11 cellular contexts compared by ENCODE assay signal in the genomic region with DNA sequence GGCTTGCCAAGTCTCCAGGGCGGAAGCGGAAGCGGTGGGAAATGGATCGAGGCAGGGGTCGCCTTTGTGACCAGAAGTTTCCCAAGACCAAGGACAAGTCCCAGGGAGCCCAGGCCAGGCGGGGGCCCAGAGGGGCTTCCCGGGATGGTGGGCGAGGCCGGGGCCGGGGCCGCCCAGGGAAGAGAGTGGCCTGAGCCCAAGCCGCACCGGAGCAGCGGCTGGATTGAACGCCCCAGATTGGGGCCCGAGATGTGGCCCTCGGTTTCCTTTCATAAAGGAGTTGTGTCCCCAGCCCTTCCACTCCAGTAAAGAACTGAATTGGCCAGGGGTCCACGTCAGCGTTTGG. TPM values are rescaled to one million over a fixed set of nuclear protein-coding genes. Genes with fewer than 3 reads are reported as not detected.
A peak's percentile ranks its signal among the peaks of the same experiment; 100 is the strongest.
DNase-seq lines count a peak whose midpoint lies in the region; ATAC-seq and TF ChIP-seq lines count a peak whose summit lies in the region.
"Had no signal": no experiment of that assay in that cellular context is flagged by ENCODE, and none has a peak within 500 bp of the region (broad histone marks: within the 10 kb centered on the region; RNA-seq: fewer than 3 reads in every experiment).

No MANE protein-coding gene starts in this region.

- no peak overlapping the region for H3K18ac ChIP-seq in neuronal stem cell (ENCODE audit: low read length)

- H3K36me3 ChIP-seq in neuronal stem cell (replicated peaks in 1 of 2; ENCODE audit: control insufficient read depth in 2 of 2, insufficient read depth in 2 of 2, low read length in 2 of 2) = peaks cover 56 to 79% of the 10 kb centered on the region in 2 donors

- H2AK5ac ChIP-seq in neuronal stem cell (ENCODE audit: low read depth, low read length) = no peak overlapping the region

- TF ChIP-seq CTCF in activated CD8-positive, alpha-beta T cell treated with anti-CD3 and anti-CD28 coated beads for 36 hours (IDR thresholded peaks at IDR 0.05) = no peak

- H3K9me3 Mint-ChIP-seq in activated T-cell treated with anti-CD3 and anti-CD28 coated beads, Interleukin-2, amount 50 U/mL, for 24 hours = no peaks in the 10 kb centered on the region
- no peaks in the 10 kb centered on the region for H3K9me3 Mint-ChIP-seq in activated CD8-positive, alpha-beta T cell treated with anti-CD3 and anti-CD28 coated beads for 36 hours

- H2BK120ac ChIP-seq in neuronal stem cell (ENCODE audit: low read depth, low read length) = no peak overlapping the region

- POLR2A ChIA-PET in activated CD8-positive, alpha-beta T cell treated with anti-CD3 and anti-CD28 coated beads for 36 hours (lab: Charles Lee) = interaction anchor here (0.9 to 27.0 kb wide), 4 partner anchors 4 to 83 kb away, joined by 3 to 521 read pairs (median 262); partner anchors contain the start of genes ANGPTL6, EIF3G, P2RY11 and PPAN

- H3K4me1 Mint-ChIP-seq in activated T-cell treated with anti-CD3 and anti-CD28 coated beads, Interleukin-2, amount 50 U/mL, for 24 hours (ENCODE audit: low read depth) = peaks cover 76% of the 10 kb centered on the region
- H3K4me1 Mint-ChIP-seq in activated CD8-positive, alpha-beta T cell treated with anti-CD3 and anti-CD28 coated beads for 36 hours (ENCODE audit: low read depth) = peaks cover 57% of the 10 kb centered on the region

- DNase-seq in activated T-cell treated with anti-CD3 and anti-CD28 coated beads, Interleukin-2, amount 50 U/mL, for 24 hours = no peak
- no peak for DNase-seq in activated T-cell treated with anti-CD3 and anti-CD28 coated beads for 4 hours
- no peak for DNase-seq in activated CD8-positive, alpha-beta T cell treated with anti-CD3 and anti-CD28 coated beads for 36 hours
- DNase-seq in neuronal stem cell (ENCODE audit: low spot score) = no peak
- no peak for DNase-seq in NCI-H1694 (lab: John Stamatoyannopoulos, UW)
- no peak for DNase-seq in NCI-H146 (lab: John Stamatoyannopoulos, UW)
- DNase-seq: NCI-H1048; NCI-H345; stimulated activated CD4-positive, alpha-beta T cell treated with anti-CD3 and anti-CD28 coated beads, Interleukin-12 subunit alpha, Interleukin-12 subunit beta, amount 100 ng/mL, for 4 hours had no signal

- no peak overlapping the region for H2BK12ac ChIP-seq in neuronal stem cell (ENCODE audit: low read length)

- H3K36me3 Mint-ChIP-seq in activated T-cell treated with anti-CD3 and anti-CD28 coated beads, Interleukin-2, amount 50 U/mL, for 24 hours (ENCODE audit: low read depth) = peaks cover 93% of the 10 kb centered on the region
- peaks cover 76% of the 10 kb centered on the region for H3K36me3 Mint-ChIP-seq in activated CD8-positive, alpha-beta T cell treated with anti-CD3 and anti-CD28 coated beads for 36 hours (ENCODE audit: low read depth)

- H3K4me3 Mint-ChIP-seq in activated T-cell treated with anti-CD3 and anti-CD28 coated beads, Interleukin-2, amount 50 U/mL, for 24 hours = peak overlapping the region; percentile 94
- peak overlapping the region; percentile 97 for H3K4me3 Mint-ChIP-seq in activated CD8-positive, alpha-beta T cell treated with anti-CD3 and anti-CD28 coated beads for 36 hours

- H3K4ac ChIP-seq in neuronal stem cell (ENCODE audit: low read length) = no peak overlapping the region

- intact Hi-C loops in activated CD8-positive, alpha-beta T cell treated with anti-CD3 and anti-CD28 coated beads for 36 hours (cut with micrococcal nuclease) = no loop called here

- no peak overlapping the region for H2BK15ac ChIP-seq in neuronal stem cell (ENCODE audit: low read length)

- H3K79me1 ChIP-seq in neuronal stem cell (ENCODE audit: low read depth, low read length) = peaks cover 22% of the 10 kb centered on the region

- H3K4me1 ChIP-seq in neuronal stem cell (ENCODE audit: control insufficient read depth in 2 of 2, insufficient read depth in 1 of 2, low read depth in 1 of 2, low read length in 2 of 2) = peaks cover 4 to 6% of the 10 kb centered on the region in 2 donors

- peak overlapping the region; percentile 43 for H3K23ac ChIP-seq in neuronal stem cell (ENCODE audit: low read depth, low read length, poor library complexity)

- no peaks in the 10 kb centered on the region for H3K9me3 ChIP-seq in neuronal stem cell (replicated peaks in 1 of 2; ENCODE audit: control insufficient read depth in 2 of 2, insufficient read depth in 1 of 2, low read depth in 1 of 2, low read length in 2 of 2)
- H3K9me3 ChIP-seq: HAP-1, left lung had no signal

- H3K27ac Mint-ChIP-seq in activated T-cell treated with anti-CD3 and anti-CD28 coated beads, Interleukin-2, amount 50 U/mL, for 24 hours = peak overlapping the region; percentile 97
- peak overlapping the region; percentile 97 for H3K27ac Mint-ChIP-seq in activated CD8-positive, alpha-beta T cell treated with anti-CD3 and anti-CD28 coated beads for 36 hours

- H3K9ac ChIP-seq in neuronal stem cell (ENCODE audit: low read depth, low read length, poor library complexity) = no peak overlapping the region

- no peak overlapping the region for H4K91ac ChIP-seq in neuronal stem cell (ENCODE audit: low read depth, low read length, poor library complexity)

- H3K27me3 Mint-ChIP-seq in activated T-cell treated with anti-CD3 and anti-CD28 coated beads, Interleukin-2, amount 50 U/mL, for 24 hours = no peaks in the 10 kb centered on the region
- H3K27me3 Mint-ChIP-seq in activated CD8-positive, alpha-beta T cell treated with anti-CD3 and anti-CD28 coated beads for 36 hours = no peaks in the 10 kb centered on the region

- no peak overlapping the region for H3K14ac ChIP-seq in neuronal stem cell (ENCODE audit: low read length)

- no peak overlapping the region for H2AFZ ChIP-seq in neuronal stem cell (ENCODE audit: low read length)

- no peak overlapping the region for H2BK5ac ChIP-seq in neuronal stem cell (ENCODE audit: low read length)

- no CpG with 5 or more reads among the region's 19 CpGs for WGBS in neuronal stem cell (ENCODE audit: extremely low coverage in 2 of 2, insufficient read length in 2 of 2, insufficient replicate concordance in 1 of 2), 2 donors

- CTCF ChIA-PET in activated CD8-positive, alpha-beta T cell treated with anti-CD3 and anti-CD28 coated beads for 36 hours (lab: Charles Lee) = interaction anchor here (0.8 to 8.9 kb wide), 4 partner anchors 10 to 37 kb away, joined by 3 to 128 read pairs (median 23); partner anchors contain the start of gene ANGPTL6

- no peaks in the 10 kb centered on the region for H3K27me3 ChIP-seq in neuronal stem cell (ENCODE audit: control insufficient read depth in 3 of 3, insufficient read depth in 3 of 3, low read depth in 1 of 3, low read length in 3 of 3)
- H3K27me3 ChIP-seq: left lung had no signal

- no peak for ATAC-seq in activated CD8-positive, alpha-beta T cell treated with anti-CD3 and anti-CD28 coated beads for 36 hours

- no peak overlapping the region for H3K4me3 ChIP-seq in neuronal stem cell (ENCODE audit: low read length in 2 of 2)
- H3K4me3 ChIP-seq: HAP-1 had no signal

- H3K27ac ChIP-seq in neuronal stem cell (replicated peaks; ENCODE audit: low read length) = no peak overlapping the region

- H3K4me2 ChIP-seq in neuronal stem cell (ENCODE audit: insufficient read depth, low read length, poor library complexity, severe bottlenecking) = no peak overlapping the region

- no peak overlapping the region for H4K8ac ChIP-seq in neuronal stem cell (ENCODE audit: low read depth, low read length)

RNA-seq across cellular contexts. Expression of gene P2RY11, which starts 0.5 kb away (rescaled TPM):
- total RNA-seq in activated CD8-positive, alpha-beta T cell treated with anti-CD3 and anti-CD28 coated beads for 36 hours = 10 to 100 TPM; 59.0 to 62.1 TPM
- 4.2 TPM for polyA plus RNA-seq in neuronal stem cell (2013, experiment 1 of 2)
- 3.9 TPM for polyA plus RNA-seq in neuronal stem cell (2013, experiment 2 of 2)

RNA-seq across cellular contexts. Expression of gene PPAN, which starts 4.8 kb away (rescaled TPM):
- 100 to 1,000 TPM; 165 to 171 TPM for total RNA-seq in activated CD8-positive, alpha-beta T cell treated with anti-CD3 and anti-CD28 coated beads for 36 hours
- polyA plus RNA-seq in neuronal stem cell (2013, experiment 1 of 2) = 16.9 TPM
- 18.4 TPM for polyA plus RNA-seq in neuronal stem cell (2013, experiment 2 of 2)

RNA-seq across cellular contexts. Expression of gene ANGPTL6, which starts 8.5 kb away (rescaled TPM):
- total RNA-seq in activated CD8-positive, alpha-beta T cell treated with anti-CD3 and anti-CD28 coated beads for 36 hours = 10 to 100 TPM; 11.8 to 12.0 TPM
- polyA plus RNA-seq in neuronal stem cell (2013, experiment 1 of 2) = not detected
- polyA plus RNA-seq in neuronal stem cell (2013, experiment 2 of 2) = not detected

RNA-seq across cellular contexts. Expression of gene EIF3G, which starts 8.8 kb away (rescaled TPM):
- 100 to 1,000 TPM; 275 to 286 TPM for total RNA-seq in activated CD8-positive, alpha-beta T cell treated with anti-CD3 and anti-CD28 coated beads for 36 hours
- 165 TPM for polyA plus RNA-seq in neuronal stem cell (2013, experiment 1 of 2)
- polyA plus RNA-seq in neuronal stem cell (2013, experiment 2 of 2) = 159 TPM

RNA-seq across cellular contexts. Expression of gene SHFL, which starts 24.8 kb away (rescaled TPM):
- total RNA-seq in activated CD8-positive, alpha-beta T cell treated with anti-CD3 and anti-CD28 coated beads for 36 hours = 10 to 100 TPM; 45.6 to 49.5 TPM
- polyA plus RNA-seq in neuronal stem cell (2013, experiment 1 of 2) = 0.77 TPM
- polyA plus RNA-seq in neuronal stem cell (2013, experiment 2 of 2) = 0.71 TPM
